Comparison of ENCODE assay signal across 8 cellular contexts in the genomic region with DNA sequence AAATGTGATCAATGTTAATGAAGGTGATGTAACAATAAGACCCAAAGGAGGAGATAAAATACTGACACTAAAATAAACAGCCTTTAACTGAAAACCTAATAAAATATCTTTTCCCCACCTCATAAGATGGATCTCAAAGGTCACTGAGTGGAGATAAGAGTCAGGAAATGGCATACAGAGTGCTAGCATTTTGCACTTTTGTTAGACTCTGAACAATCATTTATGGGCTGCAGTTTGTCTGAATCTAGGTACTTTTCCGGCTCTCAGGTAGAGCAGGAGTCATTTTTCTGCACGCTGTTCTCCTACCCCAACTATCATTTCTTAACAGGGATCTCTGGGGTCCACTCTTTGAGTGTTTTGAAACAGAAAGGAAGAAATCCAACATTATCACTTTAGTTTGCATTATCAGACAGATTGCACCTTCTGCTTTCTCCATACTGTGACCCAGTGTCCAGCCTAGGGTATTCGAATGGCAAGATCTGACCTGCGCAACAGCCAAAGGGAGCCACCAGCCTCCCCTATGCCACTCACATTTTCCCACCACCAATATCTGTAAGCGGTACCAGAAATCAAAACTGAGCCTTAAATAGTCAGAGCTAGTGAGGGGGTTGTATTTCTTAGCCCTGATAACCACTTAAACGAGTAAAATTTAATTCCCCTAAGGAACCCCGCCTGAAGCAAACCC. TPM values are rescaled to one million over a fixed set of nuclear protein-coding genes. Genes with fewer than 3 reads are reported as not detected.
DNase-seq lines count a peak whose midpoint lies in the region; ATAC-seq and TF ChIP-seq lines count a peak whose summit lies in the region.

No MANE protein-coding gene starts in this region.

- H3K36me3 ChIP-seq in BJ (ENCODE audit: control insufficient read depth, insufficient read depth, low read length) (no peaks in the 10 kb centered on the region), Loucy (ENCODE audit: insufficient read depth, low read length) (no peaks in the 10 kb centered on the region), colonic mucosa (no peaks in the 10 kb centered on the region)
- H3K36me3 ChIP-seq in naive thymus-derived CD4-positive, alpha-beta T cell (ENCODE audit: control insufficient read depth in 2 of 3, insufficient read depth in 3 of 3, low read length in 3 of 3), result peaks cover 0 to 4% (median 0%) of the 10 kb centered on the region in 3 experiments

- no peaks in the 10 kb centered on the region for H3K9me2 ChIP-seq in Loucy (replicated peaks; ENCODE audit: low read depth, low read length)

- H3K36me3 Mint-ChIP-seq in naive thymus-derived CD4-positive, alpha-beta T cell, result peaks cover 0 to 4% (median 0%) of the 10 kb centered on the region in 5 donors

- H3K4me1 Mint-ChIP-seq in naive thymus-derived CD4-positive, alpha-beta T cell, result peaks cover 22 to 39% (median 31%) of the 10 kb centered on the region in 7 donors

- H3K9ac ChIP-seq in Loucy (ENCODE audit: low read depth, low read length, poor library complexity, severe bottlenecking) (peak overlapping the region; percentile 76), colonic mucosa (ENCODE audit: low read depth in 2 of 2, low read length in 2 of 2) (peak overlapping the region; percentile 86 to 89)

- POLR2A ChIA-PET in BJ (lab: Charles Lee) (no interaction called here), HEK293T (lab: Yijun Ruan, JAX) (interaction anchor here (0.6 to 1.8 kb wide), 11 partner anchors 9 to 204 kb away, joined by 3 to 8 read pairs (median 4); a partner anchor contains a TSS)
- POLR2A ChIA-PET in naive thymus-derived CD4-positive, alpha-beta T cell (lab: Charles Lee), result interaction anchor here (0.5 to 7.4 kb wide), 11 partner anchors 8 to 440 kb away, joined by 3 to 112 read pairs (median 6); a partner anchor contains a TSS

- H3K27me3 ChIP-seq in BJ (ENCODE audit: control insufficient read depth, insufficient read depth, low read length) (no peaks in the 10 kb centered on the region; the same call in 1 of the 2 replicates), Loucy (ENCODE audit: insufficient read depth, low read length, poor library complexity, severe bottlenecking) (no peaks in the 10 kb centered on the region), colonic mucosa (no peaks in the 10 kb centered on the region)
- H3K27me3 ChIP-seq in naive thymus-derived CD4-positive, alpha-beta T cell (ENCODE audit: control insufficient read depth in 2 of 2, insufficient read depth in 2 of 2, low read length in 2 of 2), result no peaks in the 10 kb centered on the region

- H3K4me2 ChIP-seq in Loucy (ENCODE audit: low read depth, low read length, poor library complexity, severe bottlenecking), result peak overlapping the region; percentile 60

- DNase-seq in BJ (ENCODE audit: low read depth), result no peak
- DNase-seq in colonic mucosa, result peak; percentile 32
- DNase-seq in naive thymus-derived CD4-positive, alpha-beta T cell, result no peak
- DNase-seq in HEK293T (ENCODE audit: extremely low spot score), result no peak
- DNase-seq in activated effector memory CD4-positive, alpha-beta T cell treated with anti-CD3 and anti-CD28 coated beads, Interleukin-2, amount 50 U/mL, for 16 hours, result no peak
- no peak for DNase-seq in NCI-H69 (lab: John Stamatoyannopoulos, UW)

- no peaks in the 10 kb centered on the region for H3K9me3 ChIP-seq in Loucy (ENCODE audit: insufficient read depth, low read depth, low read length)
- no peaks in the 10 kb centered on the region for H3K9me3 ChIP-seq in colonic mucosa
- H3K9me3 ChIP-seq in naive thymus-derived CD4-positive, alpha-beta T cell (ENCODE audit: control insufficient read depth in 2 of 3, low read length in 3 of 3), result no peaks in the 10 kb centered on the region

- CTCF ChIA-PET in BJ (lab: Yijun Ruan, JAX) (interaction anchor here (0.9 to 6.5 kb wide), 9 partner anchors 28 to 194 kb away, joined by 3 to 78 read pairs (median 6); a partner anchor contains a TSS), HEK293T (lab: Yijun Ruan, JAX) (interaction anchor here (0.6 to 1.7 kb wide), 4 partner anchors 90 to 552 kb away, joined by 3 to 4 read pairs (median 3); no protein-coding TSS in a partner anchor)
- CTCF ChIA-PET in naive thymus-derived CD4-positive, alpha-beta T cell (lab: Charles Lee), result interaction anchor here (0.8 to 3.4 kb wide), 4 partner anchors 74 to 122 kb away, joined by 3 to 12 read pairs (median 5); no protein-coding TSS in a partner anchor

- no peaks in the 10 kb centered on the region for H4K20me1 ChIP-seq in Loucy (ENCODE audit: insufficient read depth, low read length, poor library complexity, severe bottlenecking)

- H3K27ac ChIP-seq in colonic mucosa, result peak overlapping the region; percentile 91
- H3K27ac ChIP-seq in naive thymus-derived CD4-positive, alpha-beta T cell (ENCODE audit: low read depth, low read length), result peak overlapping the region; percentile 91

- 0 out of 2 replicates have a peak overlapping the region, but pooled peaks have one; percentile 83 for H2AFZ ChIP-seq in Loucy (ENCODE audit: low read length)

- no peak for TF ChIP-seq CTCF in BJ (IDR thresholded peaks at IDR 0.05; ENCODE audit: insufficient read depth, low read depth, low read length)
- no peak for TF ChIP-seq CTCF in Loucy (conservative IDR thresholded peaks at IDR 0.05; ENCODE audit: low read length)
- no peak for TF ChIP-seq CTCF in colonic mucosa (IDR thresholded peaks at IDR 0.05)

- peak overlapping the region; percentile 96 for H3K4me3 ChIP-seq in BJ (ENCODE audit: low read depth, low read length)
- peak overlapping the region; percentile 79 for H3K4me3 ChIP-seq in Loucy (ENCODE audit: low read length, poor library complexity, severe bottlenecking)
- H3K4me3 ChIP-seq in colonic mucosa, result peak overlapping the region; percentile 77
- H3K4me3 ChIP-seq in naive thymus-derived CD4-positive, alpha-beta T cell (ENCODE audit: low read length), result peak overlapping the region; percentile 76

- peaks cover 33% of the 10 kb centered on the region for H3K4me1 ChIP-seq in Loucy (ENCODE audit: insufficient read depth, low read length, poor library complexity, severe bottlenecking)
- no peaks in the 10 kb centered on the region for H3K4me1 ChIP-seq in colonic mucosa
- peaks cover 14 to 40% of the 10 kb centered on the region in 2 donors for H3K4me1 ChIP-seq in naive thymus-derived CD4-positive, alpha-beta T cell (ENCODE audit: control insufficient read depth in 2 of 2, insufficient read depth in 2 of 2, low read length in 2 of 2)

- H3K27ac Mint-ChIP-seq in naive thymus-derived CD4-positive, alpha-beta T cell, result peak overlapping the region in 7 of 9 donors; percentile 93 to 99 (median 95)

- ATAC-seq in naive thymus-derived CD4-positive, alpha-beta T cell, result no peak
- no peak for ATAC-seq in HG03025 (IDR thresholded peaks at IDR 0.05; ENCODE audit: low FRiP score, unreplicated experiment)

- H3K9me3 Mint-ChIP-seq in naive thymus-derived CD4-positive, alpha-beta T cell, result peaks cover 0 to 5% (median 0%) of the 10 kb centered on the region in 11 donors

- no peaks in the 10 kb centered on the region for H3K79me2 ChIP-seq in Loucy (ENCODE audit: insufficient read depth, low read length)

- H3K27me3 Mint-ChIP-seq in naive thymus-derived CD4-positive, alpha-beta T cell, result peaks cover 0 to 4% (median 0%) of the 10 kb centered on the region in 5 donors

- no peaks in the 10 kb centered on the region for H3F3A ChIP-seq in Loucy (ENCODE audit: low read depth)

- intact Hi-C loops in colonic mucosa (cut with DNase I), result loop anchor here (5.0 kb wide), 1 partner anchor 75 kb away; no protein-coding TSS in a partner anchor
- intact Hi-C loops in naive thymus-derived CD4-positive, alpha-beta T cell (cut with micrococcal nuclease), result loop anchor here (1.0 to 5.0 kb wide), 16 partner anchors 46 to 1215 kb away; a partner anchor contains a TSS

- H3K4me3 Mint-ChIP-seq in naive thymus-derived CD4-positive, alpha-beta T cell, result peak overlapping the region in 9 of 10 donors; percentile 82 to 94 (median 91)

TF ChIP-seq in HEK293T, 16 proteins besides CTCF, POLR2A, EP300 and RAD21 (continues in another document):
- TF ChIP-seq L3MBTL2 (conservative IDR thresholded peaks at IDR 0.05) (no peak), CTBP1 (IDR thresholded peaks at IDR 0.05; ENCODE audit: borderline replicate concordance) (no peak), FOXK2 (IDR thresholded peaks at IDR 0.05) (no peak), LEF1 (IDR thresholded peaks at IDR 0.05; ENCODE audit: borderline replicate concordance) (no peak), FOXM1 (IDR thresholded peaks at IDR 0.05; ENCODE audit: borderline replicate concordance) (no peak), SP1 (IDR thresholded peaks at IDR 0.05) (no peak), HDGF (IDR thresholded peaks at IDR 0.05; ENCODE audit: borderline replicate concordance) (no peak), ELF4 (IDR thresholded peaks at IDR 0.05) (no peak), ZNF384 (IDR thresholded peaks at IDR 0.05) (no peak), SUZ12 (IDR thresholded peaks at IDR 0.05) (no peak), BHLHE40 (IDR thresholded peaks at IDR 0.05; ENCODE audit: borderline replicate concordance) (no peak), NFRKB (IDR thresholded peaks at IDR 0.05) (no peak), FOXA1 (IDR thresholded peaks at IDR 0.05) (no peak)
- TF ChIP-seq, protein P1, sequence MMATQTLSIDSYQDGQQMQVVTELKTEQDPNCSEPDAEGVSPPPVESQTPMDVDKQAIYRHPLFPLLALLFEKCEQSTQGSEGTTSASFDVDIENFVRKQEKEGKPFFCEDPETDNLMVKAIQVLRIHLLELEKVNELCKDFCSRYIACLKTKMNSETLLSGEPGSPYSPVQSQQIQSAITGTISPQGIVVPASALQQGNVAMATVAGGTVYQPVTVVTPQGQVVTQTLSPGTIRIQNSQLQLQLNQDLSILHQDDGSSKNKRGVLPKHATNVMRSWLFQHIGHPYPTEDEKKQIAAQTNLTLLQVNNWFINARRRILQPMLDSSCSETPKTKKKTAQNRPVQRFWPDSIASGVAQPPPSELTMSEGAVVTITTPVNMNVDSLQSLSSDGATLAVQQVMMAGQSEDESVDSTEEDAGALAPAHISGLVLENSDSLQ (IDR thresholded peaks at IDR 0.05), result no peak

RNA-seq across cellular contexts. Expression of a gene that starts 0.9 kb away (rescaled TPM):
- polyA plus RNA-seq in BJ (2011; rRNA removed), result 42.1 and 43.8 TPM in 2 replicates
- polyA minus RNA-seq in BJ (2011; rRNA and poly(A)+ RNA removed), result 2.4 and 4.5 TPM in 2 replicates
- 100 to 1,000 TPM; 128 to 236 TPM for total RNA-seq in colonic mucosa
- 10 to 100 TPM in 3 of 5 experiments, 1 to 10 TPM in 2; 6.2 to 11.3 (median 10.4) TPM for total RNA-seq in naive thymus-derived CD4-positive, alpha-beta T cell
- polyA plus RNA-seq in naive thymus-derived CD4-positive, alpha-beta T cell, result 1 to 10 TPM; 2.7 to 6.5 TPM

RNA-seq across cellular contexts. Expression of a gene that starts 1.0 kb away (rescaled TPM):
- polyA plus RNA-seq in BJ (2011; rRNA removed), result 2.9 and 12.1 TPM in 2 replicates
- polyA minus RNA-seq in BJ (2011; rRNA and poly(A)+ RNA removed), result 2.6 and 4.5 TPM in 2 replicates
- total RNA-seq in colonic mucosa, result 10 to 100 TPM in 1 of 2 donors, 1 to 10 TPM in 1; 8.4 to 10.7 TPM
- 1 to 10 TPM in 4 of 5 experiments, under 1 TPM in 1; 1.00 to 1.1 (median 1.0) TPM for total RNA-seq in naive thymus-derived CD4-positive, alpha-beta T cell
- 1 to 10 TPM; 1.7 to 2.3 TPM for polyA plus RNA-seq in naive thymus-derived CD4-positive, alpha-beta T cell

RNA-seq across cellular contexts. Expression of a gene that starts 50.0 kb away (rescaled TPM):
- polyA plus RNA-seq in BJ (2011; rRNA removed), result 40.8 and 42.5 TPM in 2 replicates
- 11.5 and 14.4 TPM in 2 replicates for polyA minus RNA-seq in BJ (2011; rRNA and poly(A)+ RNA removed)
- total RNA-seq in colonic mucosa, result 10 to 100 TPM; 25.7 to 29.1 TPM
- 10 to 100 TPM; 35.5 to 78.6 (median 63.9) TPM for total RNA-seq in naive thymus-derived CD4-positive, alpha-beta T cell
- polyA plus RNA-seq in naive thymus-derived CD4-positive, alpha-beta T cell, result 10 to 100 TPM; 32.4 to 38.4 TPM

Comparison
In these comparisons a context has a peak if more than half of its experiments do, and no peak if none do; other contexts are left out.
1. RNA of a gene that starts 0.9 kb away (total RNA-seq): 128 to 236 TPM in colonic mucosa; 6.2 to 11.3 TPM in naive thymus-derived CD4-positive, alpha-beta T cell; every median in the first group is over 10 times any median in the second.
2. RNA of a gene that starts 1.0 kb away (total RNA-seq): 8.4 to 10.7 TPM in colonic mucosa; 1.00 to 1.1 TPM in naive thymus-derived CD4-positive, alpha-beta T cell; every median in the first group is over 4 times any median in the second.
3. Peak in every context shown above with its lines, with median percentiles within 50 percentile points of each other: H3K4me3 ChIP-seq.